ENCODE assay signal across 3 cellular contexts in the genomic region with DNA sequence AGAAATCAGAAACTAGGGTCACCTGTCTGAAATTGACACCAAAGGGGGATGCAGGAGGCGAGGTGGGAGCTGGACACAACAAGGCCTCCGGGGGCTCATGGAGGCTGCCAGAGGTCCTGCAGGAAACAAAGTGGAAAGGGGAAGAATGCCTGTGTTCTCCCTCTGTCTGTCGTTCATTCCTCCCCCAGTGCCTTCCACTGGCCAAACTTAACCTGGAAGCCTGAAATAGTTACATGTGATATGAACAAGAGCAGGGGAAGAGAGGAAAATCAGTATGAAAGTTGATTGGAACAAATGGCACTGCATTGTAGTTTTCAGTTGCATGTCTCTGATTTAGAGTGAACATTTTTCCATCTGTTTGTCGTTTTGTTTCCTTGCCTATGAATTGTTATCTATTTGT.
TF ChIP-seq lines count a peak whose summit lies in the region.

No MANE protein-coding gene starts in this region.

TF ChIP-seq in SK-N-SH, 30 proteins besides CTCF, POLR2A, EP300 and RAD21 (continues in another document):
- TF ChIP-seq, protein P1, sequence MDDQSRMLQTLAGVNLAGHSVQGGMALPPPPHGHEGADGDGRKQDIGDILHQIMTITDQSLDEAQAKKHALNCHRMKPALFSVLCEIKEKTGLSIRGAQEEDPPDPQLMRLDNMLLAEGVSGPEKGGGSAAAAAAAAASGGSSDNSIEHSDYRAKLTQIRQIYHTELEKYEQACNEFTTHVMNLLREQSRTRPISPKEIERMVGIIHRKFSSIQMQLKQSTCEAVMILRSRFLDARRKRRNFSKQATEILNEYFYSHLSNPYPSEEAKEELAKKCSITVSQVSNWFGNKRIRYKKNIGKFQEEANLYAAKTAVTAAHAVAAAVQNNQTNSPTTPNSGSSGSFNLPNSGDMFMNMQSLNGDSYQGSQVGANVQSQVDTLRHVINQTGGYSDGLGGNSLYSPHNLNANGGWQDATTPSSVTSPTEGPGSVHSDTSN (IDR thresholded peaks at IDR 0.05): no peak
- TF ChIP-seq RXRA (IDR thresholded peaks at IDR 0.05; ENCODE audit: borderline replicate concordance, low read depth) (no peak), USF1 (IDR thresholded peaks at IDR 0.05; ENCODE audit: borderline replicate concordance, low read depth) (no peak), FOSL2 (IDR thresholded peaks at IDR 0.05; ENCODE audit: borderline replicate concordance, low read depth) (no peak), TEAD4 (IDR thresholded peaks at IDR 0.05; ENCODE audit: borderline replicate concordance, insufficient read depth) (no peak), RFX5 (IDR thresholded peaks at IDR 0.05; ENCODE audit: low read length) (no peak), REST (IDR thresholded peaks at IDR 0.05; ENCODE audit: low read depth, low read length) (no peak), SMC3 (IDR thresholded peaks at IDR 0.05; ENCODE audit: low read depth, low read length) (no peak)
- TF ChIP-seq, protein P2, sequence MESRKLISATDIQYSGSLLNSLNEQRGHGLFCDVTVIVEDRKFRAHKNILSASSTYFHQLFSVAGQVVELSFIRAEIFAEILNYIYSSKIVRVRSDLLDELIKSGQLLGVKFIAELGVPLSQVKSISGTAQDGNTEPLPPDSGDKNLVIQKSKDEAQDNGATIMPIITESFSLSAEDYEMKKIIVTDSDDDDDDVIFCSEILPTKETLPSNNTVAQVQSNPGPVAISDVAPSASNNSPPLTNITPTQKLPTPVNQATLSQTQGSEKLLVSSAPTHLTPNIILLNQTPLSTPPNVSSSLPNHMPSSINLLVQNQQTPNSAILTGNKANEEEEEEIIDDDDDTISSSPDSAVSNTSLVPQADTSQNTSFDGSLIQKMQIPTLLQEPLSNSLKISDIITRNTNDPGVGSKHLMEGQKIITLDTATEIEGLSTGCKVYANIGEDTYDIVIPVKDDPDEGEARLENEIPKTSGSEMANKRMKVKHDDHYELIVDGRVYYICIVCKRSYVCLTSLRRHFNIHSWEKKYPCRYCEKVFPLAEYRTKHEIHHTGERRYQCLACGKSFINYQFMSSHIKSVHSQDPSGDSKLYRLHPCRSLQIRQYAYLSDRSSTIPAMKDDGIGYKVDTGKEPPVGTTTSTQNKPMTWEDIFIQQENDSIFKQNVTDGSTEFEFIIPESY (IDR thresholded peaks at IDR 0.05; ENCODE audit: borderline replicate concordance, low read depth): no peak

TF ChIP-seq in SK-N-SH treated with all-trans-retinoic acid at 6 μM for 48 hours, 23 proteins besides CTCF, POLR2A, EP300 and RAD21:
- TF ChIP-seq ESRRG (CRISPR knock-in tag; IDR thresholded peaks at IDR 0.05) (no peak), BACH2 (CRISPR knock-in tag; IDR thresholded peaks at IDR 0.05; ENCODE audit: borderline replicate concordance) (no peak), ZFP3 (CRISPR knock-in tag; IDR thresholded peaks at IDR 0.05) (no peak), ZNF565 (CRISPR knock-in tag; conservative IDR thresholded peaks at IDR 0.05; ENCODE audit: low read depth) (no peak), OSR1 (CRISPR knock-in tag; IDR thresholded peaks at IDR 0.05) (no peak), TCF4 (CRISPR knock-in tag; IDR thresholded peaks at IDR 0.05; ENCODE audit: borderline replicate concordance) (no peak), ARNTL (CRISPR knock-in tag; IDR thresholded peaks at IDR 0.05; ENCODE audit: borderline replicate concordance, low read depth) (no peak), ISL1 (CRISPR knock-in tag; IDR thresholded peaks at IDR 0.05) (no peak), ZFP30 (CRISPR knock-in tag; IDR thresholded peaks at IDR 0.05) (no peak), SNAI2 (CRISPR knock-in tag; IDR thresholded peaks at IDR 0.05) (no peak), GLIS3 (CRISPR knock-in tag; IDR thresholded peaks at IDR 0.05) (no peak), ZNF8 (CRISPR knock-in tag; IDR thresholded peaks at IDR 0.05) (no peak), CSDC2 (CRISPR knock-in tag; IDR thresholded peaks at IDR 0.05) (no peak)
- TF ChIP-seq, protein P3, sequence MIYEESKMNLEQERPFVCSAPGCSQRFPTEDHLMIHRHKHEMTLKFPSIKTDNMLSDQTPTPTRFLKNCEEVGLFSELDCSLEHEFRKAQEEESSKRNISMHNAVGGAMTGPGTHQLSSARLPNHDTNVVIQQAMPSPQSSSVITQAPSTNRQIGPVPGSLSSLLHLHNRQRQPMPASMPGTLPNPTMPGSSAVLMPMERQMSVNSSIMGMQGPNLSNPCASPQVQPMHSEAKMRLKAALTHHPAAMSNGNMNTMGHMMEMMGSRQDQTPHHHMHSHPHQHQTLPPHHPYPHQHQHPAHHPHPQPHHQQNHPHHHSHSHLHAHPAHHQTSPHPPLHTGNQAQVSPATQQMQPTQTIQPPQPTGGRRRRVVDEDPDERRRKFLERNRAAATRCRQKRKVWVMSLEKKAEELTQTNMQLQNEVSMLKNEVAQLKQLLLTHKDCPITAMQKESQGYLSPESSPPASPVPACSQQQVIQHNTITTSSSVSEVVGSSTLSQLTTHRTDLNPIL (CRISPR knock-in tag; IDR thresholded peaks at IDR 0.05; ENCODE audit: low read depth): no peak
- TF ChIP-seq, protein P4, sequence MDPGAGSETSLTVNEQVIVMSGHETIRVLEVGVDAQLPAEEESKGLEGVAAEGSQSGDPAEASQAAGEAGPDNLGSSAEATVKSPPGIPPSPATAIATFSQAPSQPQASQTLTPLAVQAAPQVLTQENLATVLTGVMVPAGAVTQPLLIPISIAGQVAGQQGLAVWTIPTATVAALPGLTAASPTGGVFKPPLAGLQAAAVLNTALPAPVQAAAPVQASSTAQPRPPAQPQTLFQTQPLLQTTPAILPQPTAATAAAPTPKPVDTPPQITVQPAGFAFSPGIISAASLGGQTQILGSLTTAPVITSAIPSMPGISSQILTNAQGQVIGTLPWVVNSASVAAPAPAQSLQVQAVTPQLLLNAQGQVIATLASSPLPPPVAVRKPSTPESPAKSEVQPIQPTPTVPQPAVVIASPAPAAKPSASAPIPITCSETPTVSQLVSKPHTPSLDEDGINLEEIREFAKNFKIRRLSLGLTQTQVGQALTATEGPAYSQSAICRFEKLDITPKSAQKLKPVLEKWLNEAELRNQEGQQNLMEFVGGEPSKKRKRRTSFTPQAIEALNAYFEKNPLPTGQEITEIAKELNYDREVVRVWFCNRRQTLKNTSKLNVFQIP (CRISPR knock-in tag; IDR thresholded peaks at IDR 0.05; ENCODE audit: borderline replicate concordance, low read depth): no peak
TF ChIP-seq in SK-N-SH treated with all-trans-retinoic acid at 6 μM for 48 hours: peak in this region for 0.

TF ChIP-seq in H1, 55 proteins besides CTCF, POLR2A, EP300 and RAD21:
- TF ChIP-seq GTF2F1 (IDR thresholded peaks at IDR 0.05; ENCODE audit: borderline replicate concordance, low read depth, low read length): no peak
- no peak for TF ChIP-seq BRCA1 (IDR thresholded peaks at IDR 0.05; ENCODE audit: low read depth, low read length)
- TF ChIP-seq RBBP5 (IDR thresholded peaks at IDR 0.05; ENCODE audit: borderline replicate concordance, low read depth, low read length): no peak
- TF ChIP-seq EZH2 (IDR thresholded peaks at IDR 0.05; ENCODE audit: low read depth, low read length, severe bottlenecking): no peak
- TF ChIP-seq KDM5A (IDR thresholded peaks at IDR 0.05; ENCODE audit: low read length): no peak
- no peak for TF ChIP-seq POU5F1 (IDR thresholded peaks at IDR 0.05; ENCODE audit: low read depth, low read length)
- TF ChIP-seq TAF7 (optimal IDR thresholded peaks at IDR 0.05; ENCODE audit: borderline replicate concordance, low read depth, low read length): no peak
- TF ChIP-seq, protein P5, sequence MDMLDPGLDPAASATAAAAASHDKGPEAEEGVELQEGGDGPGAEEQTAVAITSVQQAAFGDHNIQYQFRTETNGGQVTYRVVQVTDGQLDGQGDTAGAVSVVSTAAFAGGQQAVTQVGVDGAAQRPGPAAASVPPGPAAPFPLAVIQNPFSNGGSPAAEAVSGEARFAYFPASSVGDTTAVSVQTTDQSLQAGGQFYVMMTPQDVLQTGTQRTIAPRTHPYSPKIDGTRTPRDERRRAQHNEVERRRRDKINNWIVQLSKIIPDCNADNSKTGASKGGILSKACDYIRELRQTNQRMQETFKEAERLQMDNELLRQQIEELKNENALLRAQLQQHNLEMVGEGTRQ (IDR thresholded peaks at IDR 0.05; ENCODE audit: low read length): no peak
- no peak for TF ChIP-seq MAX (IDR thresholded peaks at IDR 0.05)
- TF ChIP-seq JUN (IDR thresholded peaks at IDR 0.05; ENCODE audit: low read depth, low read length): no peak
- TF ChIP-seq ATF2 (IDR thresholded peaks at IDR 0.05; ENCODE audit: low read length): no peak
- no peak for TF ChIP-seq RNF2 (IDR thresholded peaks at IDR 0.05; ENCODE audit: borderline replicate concordance, low read depth, low read length, missing control alignments, poor library complexity, severe bottlenecking)
- no peak for TF ChIP-seq BCL11A (IDR thresholded peaks at IDR 0.05; ENCODE audit: low read depth in 2 of 2, low read length in 2 of 2)
- no peak for TF ChIP-seq NRF1 (IDR thresholded peaks at IDR 0.05; ENCODE audit: low read depth, low read length)
- no peak for TF ChIP-seq ASH2L (IDR thresholded peaks at IDR 0.05; ENCODE audit: low read length)
- TF ChIP-seq PHF8 (conservative IDR thresholded peaks at IDR 0.05; ENCODE audit: low read depth, low read length): no peak
- TF ChIP-seq, protein P6, sequence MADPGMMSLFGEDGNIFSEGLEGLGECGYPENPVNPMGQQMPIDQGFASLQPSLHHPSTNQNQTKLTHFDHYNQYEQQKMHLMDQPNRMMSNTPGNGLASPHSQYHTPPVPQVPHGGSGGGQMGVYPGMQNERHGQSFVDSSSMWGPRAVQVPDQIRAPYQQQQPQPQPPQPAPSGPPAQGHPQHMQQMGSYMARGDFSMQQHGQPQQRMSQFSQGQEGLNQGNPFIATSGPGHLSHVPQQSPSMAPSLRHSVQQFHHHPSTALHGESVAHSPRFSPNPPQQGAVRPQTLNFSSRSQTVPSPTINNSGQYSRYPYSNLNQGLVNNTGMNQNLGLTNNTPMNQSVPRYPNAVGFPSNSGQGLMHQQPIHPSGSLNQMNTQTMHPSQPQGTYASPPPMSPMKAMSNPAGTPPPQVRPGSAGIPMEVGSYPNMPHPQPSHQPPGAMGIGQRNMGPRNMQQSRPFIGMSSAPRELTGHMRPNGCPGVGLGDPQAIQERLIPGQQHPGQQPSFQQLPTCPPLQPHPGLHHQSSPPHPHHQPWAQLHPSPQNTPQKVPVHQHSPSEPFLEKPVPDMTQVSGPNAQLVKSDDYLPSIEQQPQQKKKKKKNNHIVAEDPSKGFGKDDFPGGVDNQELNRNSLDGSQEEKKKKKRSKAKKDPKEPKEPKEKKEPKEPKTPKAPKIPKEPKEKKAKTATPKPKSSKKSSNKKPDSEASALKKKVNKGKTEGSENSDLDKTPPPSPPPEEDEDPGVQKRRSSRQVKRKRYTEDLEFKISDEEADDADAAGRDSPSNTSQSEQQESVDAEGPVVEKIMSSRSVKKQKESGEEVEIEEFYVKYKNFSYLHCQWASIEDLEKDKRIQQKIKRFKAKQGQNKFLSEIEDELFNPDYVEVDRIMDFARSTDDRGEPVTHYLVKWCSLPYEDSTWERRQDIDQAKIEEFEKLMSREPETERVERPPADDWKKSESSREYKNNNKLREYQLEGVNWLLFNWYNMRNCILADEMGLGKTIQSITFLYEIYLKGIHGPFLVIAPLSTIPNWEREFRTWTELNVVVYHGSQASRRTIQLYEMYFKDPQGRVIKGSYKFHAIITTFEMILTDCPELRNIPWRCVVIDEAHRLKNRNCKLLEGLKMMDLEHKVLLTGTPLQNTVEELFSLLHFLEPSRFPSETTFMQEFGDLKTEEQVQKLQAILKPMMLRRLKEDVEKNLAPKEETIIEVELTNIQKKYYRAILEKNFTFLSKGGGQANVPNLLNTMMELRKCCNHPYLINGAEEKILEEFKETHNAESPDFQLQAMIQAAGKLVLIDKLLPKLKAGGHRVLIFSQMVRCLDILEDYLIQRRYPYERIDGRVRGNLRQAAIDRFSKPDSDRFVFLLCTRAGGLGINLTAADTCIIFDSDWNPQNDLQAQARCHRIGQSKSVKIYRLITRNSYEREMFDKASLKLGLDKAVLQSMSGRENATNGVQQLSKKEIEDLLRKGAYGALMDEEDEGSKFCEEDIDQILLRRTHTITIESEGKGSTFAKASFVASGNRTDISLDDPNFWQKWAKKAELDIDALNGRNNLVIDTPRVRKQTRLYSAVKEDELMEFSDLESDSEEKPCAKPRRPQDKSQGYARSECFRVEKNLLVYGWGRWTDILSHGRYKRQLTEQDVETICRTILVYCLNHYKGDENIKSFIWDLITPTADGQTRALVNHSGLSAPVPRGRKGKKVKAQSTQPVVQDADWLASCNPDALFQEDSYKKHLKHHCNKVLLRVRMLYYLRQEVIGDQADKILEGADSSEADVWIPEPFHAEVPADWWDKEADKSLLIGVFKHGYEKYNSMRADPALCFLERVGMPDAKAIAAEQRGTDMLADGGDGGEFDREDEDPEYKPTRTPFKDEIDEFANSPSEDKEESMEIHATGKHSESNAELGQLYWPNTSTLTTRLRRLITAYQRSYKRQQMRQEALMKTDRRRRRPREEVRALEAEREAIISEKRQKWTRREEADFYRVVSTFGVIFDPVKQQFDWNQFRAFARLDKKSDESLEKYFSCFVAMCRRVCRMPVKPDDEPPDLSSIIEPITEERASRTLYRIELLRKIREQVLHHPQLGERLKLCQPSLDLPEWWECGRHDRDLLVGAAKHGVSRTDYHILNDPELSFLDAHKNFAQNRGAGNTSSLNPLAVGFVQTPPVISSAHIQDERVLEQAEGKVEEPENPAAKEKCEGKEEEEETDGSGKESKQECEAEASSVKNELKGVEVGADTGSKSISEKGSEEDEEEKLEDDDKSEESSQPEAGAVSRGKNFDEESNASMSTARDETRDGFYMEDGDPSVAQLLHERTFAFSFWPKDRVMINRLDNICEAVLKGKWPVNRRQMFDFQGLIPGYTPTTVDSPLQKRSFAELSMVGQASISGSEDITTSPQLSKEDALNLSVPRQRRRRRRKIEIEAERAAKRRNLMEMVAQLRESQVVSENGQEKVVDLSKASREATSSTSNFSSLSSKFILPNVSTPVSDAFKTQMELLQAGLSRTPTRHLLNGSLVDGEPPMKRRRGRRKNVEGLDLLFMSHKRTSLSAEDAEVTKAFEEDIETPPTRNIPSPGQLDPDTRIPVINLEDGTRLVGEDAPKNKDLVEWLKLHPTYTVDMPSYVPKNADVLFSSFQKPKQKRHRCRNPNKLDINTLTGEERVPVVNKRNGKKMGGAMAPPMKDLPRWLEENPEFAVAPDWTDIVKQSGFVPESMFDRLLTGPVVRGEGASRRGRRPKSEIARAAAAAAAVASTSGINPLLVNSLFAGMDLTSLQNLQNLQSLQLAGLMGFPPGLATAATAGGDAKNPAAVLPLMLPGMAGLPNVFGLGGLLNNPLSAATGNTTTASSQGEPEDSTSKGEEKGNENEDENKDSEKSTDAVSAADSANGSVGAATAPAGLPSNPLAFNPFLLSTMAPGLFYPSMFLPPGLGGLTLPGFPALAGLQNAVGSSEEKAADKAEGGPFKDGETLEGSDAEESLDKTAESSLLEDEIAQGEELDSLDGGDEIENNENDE (IDR thresholded peaks at IDR 0.05; ENCODE audit: insufficient replicate concordance, low read length): no peak
- no peak for TF ChIP-seq SAP30 (IDR thresholded peaks at IDR 0.05; ENCODE audit: insufficient read depth, insufficient replicate concordance, low read length)
- TF ChIP-seq SIRT6 (IDR thresholded peaks at IDR 0.05; ENCODE audit: low read length): no peak
- TF ChIP-seq TBP (IDR thresholded peaks at IDR 0.05; ENCODE audit: low read depth, low read length): no peak
